Comparison of ENCODE assay signal across 11 cellular contexts in the genomic region with DNA sequence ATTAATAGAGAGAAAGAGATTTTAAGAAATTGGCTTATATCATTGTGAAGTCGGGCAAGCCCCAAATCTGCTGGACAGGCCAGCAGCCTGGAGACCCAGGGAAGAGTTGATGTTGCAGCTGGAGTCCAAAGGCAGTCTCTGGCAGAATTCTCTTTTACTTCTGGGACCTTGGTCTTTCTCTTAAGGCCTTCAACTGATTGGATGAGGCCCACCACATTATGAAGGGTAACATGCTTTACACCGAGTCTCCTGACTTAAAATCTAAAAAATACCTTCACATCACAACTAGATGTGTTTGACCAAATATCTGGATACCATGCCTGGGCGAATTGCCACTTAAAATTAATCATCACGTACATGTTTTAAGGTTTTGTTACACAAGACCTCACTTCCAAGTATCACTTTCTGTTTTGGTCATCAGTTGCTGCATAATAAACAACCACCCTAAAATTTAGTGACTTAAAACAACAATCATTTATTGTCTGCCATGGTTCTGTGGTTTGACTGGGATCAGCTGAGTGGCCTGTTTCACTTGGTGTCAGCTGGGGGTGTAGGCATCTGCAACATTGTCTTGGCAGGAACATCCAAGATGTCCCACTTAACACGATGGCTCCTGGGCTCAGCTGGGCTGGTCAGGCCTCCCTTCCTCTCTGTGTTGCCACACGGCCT. TPM values are rescaled to one million over a fixed set of nuclear protein-coding genes. Genes with fewer than 3 reads are reported as not detected.
A peak's percentile ranks its signal among the peaks of the same experiment; 100 is the strongest.
DNase-seq lines count a peak whose midpoint lies in the region; ATAC-seq and TF ChIP-seq lines count a peak whose summit lies in the region.
"Had no signal": no experiment of that assay in that cellular context is flagged by ENCODE, and none has a peak within 500 bp of the region (broad histone marks: within the 10 kb centered on the region; RNA-seq: fewer than 3 reads in every experiment).

No MANE protein-coding gene starts in this region.

- H3K27me3 ChIP-seq in OCI-LY3 (ENCODE audit: low read depth, low read length): peaks cover 7% of the 10 kb centered on the region; the same call in 1 of the 2 replicates
- no peaks in the 10 kb centered on the region for H3K27me3 ChIP-seq in MG63
- H3K27me3 ChIP-seq: upper lobe of left lung had no signal

- H3K36me3 ChIP-seq in OCI-LY3 (replicated peaks; ENCODE audit: low read depth, low read length) (peaks cover 37% of the 10 kb centered on the region), MG63 (no peaks in the 10 kb centered on the region)
- H3K36me3 ChIP-seq: upper lobe of left lung had no signal

- H3K4me2 ChIP-seq in OCI-LY3 (ENCODE audit: low read length): peak overlapping the region; percentile 46

- H3K36me3 Mint-ChIP-seq in naive B cell: peaks cover 0 to 12% of the 10 kb centered on the region in 2 donors

- no peak overlapping the region for H3K27ac ChIP-seq in OCI-LY3 (ENCODE audit: low read length)
- H3K27ac ChIP-seq: 22Rv1, upper lobe of left lung had no signal

- H3K9me3 ChIP-seq in OCI-LY3 (ENCODE audit: insufficient read depth, low read length): no peaks in the 10 kb centered on the region
- H3K9me3 ChIP-seq in MG63: no peaks in the 10 kb centered on the region
- H3K9me3 ChIP-seq: upper lobe of left lung had no signal

- H4K20me1 ChIP-seq in OCI-LY3 (ENCODE audit: insufficient read depth, low read length): no peaks in the 10 kb centered on the region

- no peak for TF ChIP-seq CTCF in OCI-LY3 (IDR thresholded peaks at IDR 0.05; ENCODE audit: low read depth, low read length)

- H3K4me1 Mint-ChIP-seq in naive B cell: peaks cover 66 to 88% (median 77%) of the 10 kb centered on the region in 3 donors

- peaks cover 0 to 13% (median 7%) of the 10 kb centered on the region in 7 donors for H3K9me3 Mint-ChIP-seq in naive B cell

- ATAC-seq in HG02610 (IDR thresholded peaks at IDR 0.05; ENCODE audit: unreplicated experiment) (peak; percentile 41), naive B cell (ENCODE audit: low read depth in 2 of 2) (no peak)

- H3K79me2 ChIP-seq in OCI-LY3 (ENCODE audit: low read length): 0 out of 2 replicates have a peak, but pooled peaks cover 8% of the 10 kb centered on the region

- H2AFZ ChIP-seq in OCI-LY3 (ENCODE audit: low read depth, low read length): no peak overlapping the region

- no peaks in the 10 kb centered on the region for H3K27me3 Mint-ChIP-seq in naive B cell

- peaks cover 71% of the 10 kb centered on the region for H3K4me1 ChIP-seq in OCI-LY3 (ENCODE audit: low read length)

- no peak overlapping the region for H3K9ac ChIP-seq in OCI-LY3 (ENCODE audit: low read length)

- DNase-seq in NK-92 treated with Interleukin-12 subunit alpha and Interleukin-12 subunit beta, amount 100 ng/mL, for 24 hours (lab: John Stamatoyannopoulos, UW): peak; percentile 19
- DNase-seq in NK-92 (lab: John Stamatoyannopoulos, UW; ENCODE audit: unreplicated experiment) (no peak), naive B cell (no peak), NCI-H446 (lab: John Stamatoyannopoulos, UW) (no peak), MG63 (no peak), NCI-H526 treated with DMSO at 0.1 percent for 48 hours (lab: John Stamatoyannopoulos, UW) (no peak)
- DNase-seq: T-helper 9 cell, upper lobe of left lung had no signal

- peak overlapping the region in 7 of 8 donors; percentile 40 to 96 (median 65) for H3K4me3 Mint-ChIP-seq in naive B cell

- H3K27ac Mint-ChIP-seq in naive B cell: peak overlapping the region in 3 of 6 donors; percentile 52 to 89 (median 83)

- H3K4me3 ChIP-seq in OCI-LY3 (ENCODE audit: low read length) (peak overlapping the region; percentile 5; the same call in 1 of the 2 replicates), MG63 (no peak overlapping the region)
- H3K4me3 ChIP-seq: upper lobe of left lung had no signal

RNA-seq across cellular contexts. Expression of a gene that starts 3.4 kb away (rescaled TPM):
- 10 to 100 TPM; 12.8 to 33.8 (median 24.7) TPM for polyA plus RNA-seq in naive B cell (ENCODE audit: low read depth in 6 of 6)
- total RNA-seq in MG63 (2014; rRNA removed; shearing (Covaris generic); ENCODE audit: low replicate concordance): not detected in 2 replicates
